In genomic region chr7:128003787-128004186, GRCh38 we compare ENCODE assay signal across 16 cellular contexts. TPM values are rescaled to one million over a fixed set of nuclear protein-coding genes. Genes with fewer than 3 reads are reported as not detected.
DNase-seq lines count a peak whose midpoint lies in the region; ATAC-seq and TF ChIP-seq lines count a peak whose summit lies in the region.
"Had no signal": no experiment of that assay in that cellular context is flagged by ENCODE, and none has a peak within 500 bp of the region (broad histone marks: within the 10 kb centered on the region; RNA-seq: fewer than 3 reads in every experiment).

No MANE protein-coding gene starts in this region.

- H3K23me2 ChIP-seq in H9 (ENCODE audit: insufficient read length, low read depth, low read length, poor library complexity, severe bottlenecking) = no peaks in the 10 kb centered on the region

- no peak overlapping the region for H4K8ac ChIP-seq in H9 (replicated peaks; ENCODE audit: insufficient read length, low read depth, low read length)

- H3K27ac ChIP-seq in cingulate gyrus (ENCODE audit: low read depth, low read length) (peak overlapping the region; percentile 44), H9 (ENCODE audit: insufficient read length, low read depth, low read length) (no peak overlapping the region)
- H3K27ac ChIP-seq: GM23248, SJSA1, suprapubic skin had no signal

- no peak overlapping the region for H2BK5ac ChIP-seq in H9 (ENCODE audit: insufficient read length, low read length)

- H4K5ac ChIP-seq in H9 (ENCODE audit: insufficient read length, low read depth, low read length) = no peak overlapping the region

- no peak for ATAC-seq in HG03045 (IDR thresholded peaks at IDR 0.05; ENCODE audit: unreplicated experiment)
- ATAC-seq: naive thymus-derived CD8-positive, alpha-beta T cell had no signal

- H3K18ac ChIP-seq in H9 (ENCODE audit: insufficient read length, low read depth, low read length) = no peak overlapping the region

- DNase-seq in activated CD4-positive, alpha-beta T cell treated with anti-CD3 and anti-CD28 coated beads, Interleukin-2, amount 10 ng/mL, durations not matched to agents 24 days and 14 days = no peak
- DNase-seq in activated CD4-positive, alpha-beta T cell treated with anti-CD3 and anti-CD28 coated beads, Interleukin-2, amount 10 ng/mL, durations not matched to agents 7 days and 5 days = no peak
- DNase-seq in OCI-M1 (lab: John Stamatoyannopoulos, UW) (peak; percentile 38), pons (ENCODE audit: low spot score) (peak; percentile 51), NCI-H1436 treated with DMSO at 0.1 percent for 48 hours (lab: John Stamatoyannopoulos, UW) (no peak), H9 (no peak)
- DNase-seq: effector CD8-positive, alpha-beta T cell; GM23248; NK-92 treated with Interleukin-12 subunit alpha and Interleukin-12 subunit beta, amount 100 ng/mL, for 24 hours had no signal

- H2AK5ac ChIP-seq in H9 (ENCODE audit: insufficient read length, low read length) = no peak overlapping the region

- no peak overlapping the region for H3K56ac ChIP-seq in H9 (ENCODE audit: insufficient read length, low read depth, low read length)

- H4K91ac ChIP-seq in H9 (ENCODE audit: insufficient read length, low read depth, low read length) = no peak overlapping the region

- no peak overlapping the region for H3K14ac ChIP-seq in H9 (ENCODE audit: insufficient read depth, low read length)

- no peak overlapping the region for H2BK15ac ChIP-seq in H9 (ENCODE audit: low read depth, low read length)

- H3K27me3 Mint-ChIP-seq in activated CD4-positive, alpha-beta T cell treated with anti-CD3 and anti-CD28 coated beads, Interleukin-2, amount 10 ng/mL, durations not matched to agents 24 days and 14 days = no peaks in the 10 kb centered on the region
- H3K27me3 Mint-ChIP-seq in activated CD4-positive, alpha-beta T cell treated with anti-CD3 and anti-CD28 coated beads, Interleukin-2, amount 10 ng/mL, durations not matched to agents 7 days and 5 days = no peaks in the 10 kb centered on the region
- no peaks in the 10 kb centered on the region for H3K27me3 Mint-ChIP-seq in H9 (ENCODE audit: low read depth)
- H3K27me3 Mint-ChIP-seq: brain; naive thymus-derived CD8-positive, alpha-beta T cell had no signal

- no peaks in the 10 kb centered on the region for H3K9me3 ChIP-seq in H9 (ENCODE audit: control insufficient read depth, low read depth, low read length)
- H3K9me3 ChIP-seq: SJSA1, suprapubic skin had no signal

- no peaks in the 10 kb centered on the region for H3K79me2 ChIP-seq in H9 (ENCODE audit: insufficient read depth, low read length)

- H2BK20ac ChIP-seq in H9 (ENCODE audit: low read depth, low read length, poor library complexity, severe bottlenecking) = no peak overlapping the region

- no peak overlapping the region for H2BK12ac ChIP-seq in H9 (ENCODE audit: insufficient read length, low read depth, low read length)

- no peak overlapping the region for H3K9ac ChIP-seq in H9 (ENCODE audit: extremely low read depth, insufficient read length, low read length)
- H3K9ac ChIP-seq: GM23248 had no signal

- H3K4me2 ChIP-seq in H9 (ENCODE audit: insufficient read depth, insufficient read length, low read length) = no peak overlapping the region

- H3K4ac ChIP-seq in H9 (ENCODE audit: low read depth, low read length) = no peak overlapping the region

- no peaks in the 10 kb centered on the region for H4K20me1 ChIP-seq in H9 (ENCODE audit: control insufficient read depth, insufficient read depth, insufficient read length)

- no peak overlapping the region for H2AFZ ChIP-seq in H9 (ENCODE audit: low read length)
- H2AFZ ChIP-seq: GM23248 had no signal

- no peaks in the 10 kb centered on the region for H3K4me1 ChIP-seq in H9 (ENCODE audit: insufficient read depth, low read length)
- H3K4me1 ChIP-seq: SJSA1, suprapubic skin had no signal

- no peak overlapping the region for H3K23ac ChIP-seq in H9 (ENCODE audit: insufficient read length, low read depth, low read length)

- H3T11ph ChIP-seq in H9 (ENCODE audit: low read length) = no peak overlapping the region

- intact Hi-C loops in activated CD4-positive, alpha-beta T cell treated with anti-CD3 and anti-CD28 coated beads, Interleukin-2, amount 10 ng/mL, durations not matched to agents 24 days and 14 days (cut with micrococcal nuclease) = no loop called here

- no peaks in the 10 kb centered on the region for H3K27me3 ChIP-seq in H9 (ENCODE audit: insufficient read depth, low read length)
- H3K27me3 ChIP-seq: SJSA1, suprapubic skin had no signal

- no peak overlapping the region for H3K4me3 Mint-ChIP-seq in activated CD4-positive, alpha-beta T cell treated with anti-CD3 and anti-CD28 coated beads, Interleukin-2, amount 10 ng/mL, durations not matched to agents 24 days and 14 days
- no peak overlapping the region for H3K4me3 Mint-ChIP-seq in activated CD4-positive, alpha-beta T cell treated with anti-CD3 and anti-CD28 coated beads, Interleukin-2, amount 10 ng/mL, durations not matched to agents 7 days and 5 days
- no peak overlapping the region for H3K4me3 Mint-ChIP-seq in H9
- H3K4me3 Mint-ChIP-seq: brain had no signal

- CTCF ChIA-PET in activated CD4-positive, alpha-beta T cell treated with anti-CD3 and anti-CD28 coated beads, Interleukin-2, amount 10 ng/mL, durations not matched to agents 7 days and 5 days (lab: Charles Lee) = interaction anchor here (0.7 to 1.0 kb wide), 3 partner anchors 8 to 19 kb away, joined by 3 to 4 read pairs (median 3); no protein-coding TSS in a partner anchor

- no peak for TF ChIP-seq CTCF in H9 (conservative IDR thresholded peaks at IDR 0.05)

- peaks cover 11% of the 10 kb centered on the region for H3K4me1 Mint-ChIP-seq in activated CD4-positive, alpha-beta T cell treated with anti-CD3 and anti-CD28 coated beads, Interleukin-2, amount 10 ng/mL, durations not matched to agents 24 days and 14 days
- H3K4me1 Mint-ChIP-seq in activated CD4-positive, alpha-beta T cell treated with anti-CD3 and anti-CD28 coated beads, Interleukin-2, amount 10 ng/mL, durations not matched to agents 7 days and 5 days = peaks cover 17% of the 10 kb centered on the region
- H3K4me1 Mint-ChIP-seq in H9 = peaks cover 0 to 7% of the 10 kb centered on the region in 2 experiments; a peak in 1 of 4 replicates

- H3K79me1 ChIP-seq in H9 (ENCODE audit: insufficient read depth, low read depth, low read length, poor library complexity, severe bottlenecking) = no peaks in the 10 kb centered on the region

- H3K9me3 Mint-ChIP-seq in activated CD4-positive, alpha-beta T cell treated with anti-CD3 and anti-CD28 coated beads, Interleukin-2, amount 10 ng/mL, durations not matched to agents 24 days and 14 days = no peaks in the 10 kb centered on the region
- H3K9me3 Mint-ChIP-seq in activated CD4-positive, alpha-beta T cell treated with anti-CD3 and anti-CD28 coated beads, Interleukin-2, amount 10 ng/mL, durations not matched to agents 7 days and 5 days = no peaks in the 10 kb centered on the region
- H3K9me3 Mint-ChIP-seq in H9 = no peaks in the 10 kb centered on the region
- H3K9me3 Mint-ChIP-seq: brain; naive thymus-derived CD8-positive, alpha-beta T cell had no signal

- no peak overlapping the region for H2BK120ac ChIP-seq in H9 (ENCODE audit: low read depth, low read length, poor library complexity, severe bottlenecking)

- peak overlapping the region; percentile 32 for H3K27ac Mint-ChIP-seq in activated CD4-positive, alpha-beta T cell treated with anti-CD3 and anti-CD28 coated beads, Interleukin-2, amount 10 ng/mL, durations not matched to agents 24 days and 14 days
- no peak overlapping the region for H3K27ac Mint-ChIP-seq in activated CD4-positive, alpha-beta T cell treated with anti-CD3 and anti-CD28 coated beads, Interleukin-2, amount 10 ng/mL, durations not matched to agents 7 days and 5 days
- H3K27ac Mint-ChIP-seq in H9 = no peak overlapping the region
- H3K27ac Mint-ChIP-seq: brain had no signal

- peaks cover 15% of the 10 kb centered on the region for H3K36me3 Mint-ChIP-seq in activated CD4-positive, alpha-beta T cell treated with anti-CD3 and anti-CD28 coated beads, Interleukin-2, amount 10 ng/mL, durations not matched to agents 24 days and 14 days (ENCODE audit: low read depth)
- peaks cover 9% of the 10 kb centered on the region for H3K36me3 Mint-ChIP-seq in activated CD4-positive, alpha-beta T cell treated with anti-CD3 and anti-CD28 coated beads, Interleukin-2, amount 10 ng/mL, durations not matched to agents 7 days and 5 days (ENCODE audit: low read depth)
- H3K36me3 Mint-ChIP-seq in H9 (ENCODE audit: insufficient read depth in 1 of 3, low read depth in 3 of 3) = peaks cover 0 to 5% (median 5%) of the 10 kb centered on the region in 3 experiments; a peak in 4 of 7 replicates

- WGBS in H9 (ENCODE audit: extremely low coverage, insufficient read length, low lambda C conversion rate) = no CpG with 5 or more reads among the region's 2 CpGs

- POLR2A ChIA-PET in activated CD4-positive, alpha-beta T cell treated with anti-CD3 and anti-CD28 coated beads, Interleukin-2, amount 10 ng/mL, durations not matched to agents 7 days and 5 days (lab: Charles Lee) = no interaction called here

RNA-seq across cellular contexts. Expression of gene LRRC4, which starts 27.4 kb away (rescaled TPM):
- 2.2 and 5.7 TPM in 2 replicates for total RNA-seq in activated CD4-positive, alpha-beta T cell treated with anti-CD3 and anti-CD28 coated beads, Interleukin-2, amount 10 ng/mL, durations not matched to agents 24 days and 14 days
- total RNA-seq in activated CD4-positive, alpha-beta T cell treated with anti-CD3 and anti-CD28 coated beads, Interleukin-2, amount 10 ng/mL, durations not matched to agents 7 days and 5 days = not detected
- total RNA-seq in H9 (2021) = 10.4 and 14.3 TPM in 2 replicates
- total RNA-seq: HT-29 had no signal

Comparison
In these comparisons a context has a peak if more than half of its experiments do, and no peak if none do; other contexts are left out.
1. DNase-seq: peak in OCI-M1 (single experiment) and pons (single experiment); none in activated CD4-positive, alpha-beta T cell treated with anti-CD3 and anti-CD28 coated beads, Interleukin-2, amount 10 ng/mL, durations not matched to agents 24 days and 14 days (single experiment), activated CD4-positive, alpha-beta T cell treated with anti-CD3 and anti-CD28 coated beads, Interleukin-2, amount 10 ng/mL, durations not matched to agents 7 days and 5 days (single experiment), NCI-H1436 treated with DMSO at 0.1 percent for 48 hours (single experiment) and H9 (single experiment).